In genomic region chr3:11601446-11602241, GRCh38 we compare ENCODE assay signal across 8 cellular contexts. TPM values are rescaled to one million over a fixed set of nuclear protein-coding genes. Genes with fewer than 3 reads are reported as not detected.
DNase-seq lines count a peak whose midpoint lies in the region; ATAC-seq, FAIRE-seq and TF ChIP-seq lines count a peak whose summit lies in the region.

No MANE protein-coding gene starts in this region.

- no peaks in the 10 kb centered on the region for H3K9me3 ChIP-seq in neural progenitor cell (ENCODE audit: low read depth)

- H3K4me3 ChIP-seq in coronary artery (peak overlapping the region; percentile 45), neural progenitor cell (no peak overlapping the region)

- no peak overlapping the region for H2AFZ ChIP-seq in neural progenitor cell (replicated peaks)

- no peaks in the 10 kb centered on the region for H3K27me3 ChIP-seq in neural progenitor cell

- peak; percentile 47; the same call in 1 of the 2 replicates for TF ChIP-seq POLR2A in GM12892 (IDR thresholded peaks at IDR 0.05; ENCODE audit: low read depth, low read length)

- no peak overlapping the region for H3K9ac ChIP-seq in neural progenitor cell

- H3K36me3 Mint-ChIP-seq in neural progenitor cell: peaks cover 48% of the 10 kb centered on the region

- FAIRE-seq in GM12892 (lab: Jason Lieb, UNC): peak; percentile 93

- peaks cover 21% of the 10 kb centered on the region for H3K9me3 Mint-ChIP-seq in neural progenitor cell

- peak overlapping the region; percentile 89 to 96 for H3K27ac ChIP-seq in coronary artery
- H3K27ac ChIP-seq in neural progenitor cell: peak overlapping the region; percentile 92

- peak overlapping the region; percentile 4 for H3K4me2 ChIP-seq in neural progenitor cell

- H4K20me1 ChIP-seq in neural progenitor cell (ENCODE audit: low read depth): peaks cover 67% of the 10 kb centered on the region

- H3K4me1 ChIP-seq in neural progenitor cell: peaks cover 54% of the 10 kb centered on the region

- H3K4me3 Mint-ChIP-seq in neural progenitor cell: peak overlapping the region; percentile 39

- H3K27me3 Mint-ChIP-seq in neural progenitor cell (ENCODE audit: insufficient read depth, low read depth): no peaks in the 10 kb centered on the region

- peaks cover 21% of the 10 kb centered on the region for H3F3A ChIP-seq in neural progenitor cell (ENCODE audit: low read depth)

- DNase-seq in GM12892 (ENCODE audit: insufficient read length) (peak; percentile 53), LHCN-M2 (ENCODE audit: low read depth) (peak; percentile 55), coronary artery (ENCODE audit: low spot score) (peak; percentile 91), neural progenitor cell (ENCODE audit: low spot score) (no peak), hepatic stellate cell (ENCODE audit: low spot score) (no peak), NCI-H510A treated with DMSO at 0.1 percent for 48 hours (lab: John Stamatoyannopoulos, UW) (no peak), NCI-H1417 treated with DMSO at 0.1 percent for 48 hours (lab: John Stamatoyannopoulos, UW) (no peak)

- peaks cover 64% of the 10 kb centered on the region for H3K4me1 Mint-ChIP-seq in neural progenitor cell

- peaks cover 89% of the 10 kb centered on the region for H3K79me2 ChIP-seq in neural progenitor cell (ENCODE audit: low read depth)

- H3K36me3 ChIP-seq in neural progenitor cell: no peaks in the 10 kb centered on the region

- peak; percentile 94 for ATAC-seq in GM21737 (IDR thresholded peaks at IDR 0.05; ENCODE audit: unreplicated experiment)

- TF ChIP-seq CTCF in coronary artery (IDR thresholded peaks at IDR 0.05) (no peak), neural progenitor cell (IDR thresholded peaks at IDR 0.05) (no peak)

- H3K27ac Mint-ChIP-seq in neural progenitor cell: peak overlapping the region; percentile 61

RNA-seq across cellular contexts. Expression of gene VGLL4, which starts 42.1 kb away (rescaled TPM):
- 36.5 TPM for polyA plus RNA-seq in GM12892 (2012; ENCODE audit: missing spikeins)
- total RNA-seq in LHCN-M2 (2014; rRNA removed) (65.8 and 66.5 TPM in 2 replicates), neural progenitor cell (ENCODE audit: low replicate concordance) (82.6 and 111 TPM in 2 replicates)
- polyA plus RNA-seq in LHCN-M2 (2012): 20.0 TPM

Comparison
In these comparisons a context has a peak if more than half of its experiments do, and no peak if none do; other contexts are left out.
1. DNase-seq: peak in GM12892 (single experiment), LHCN-M2 (single experiment) and coronary artery (single experiment); none in neural progenitor cell (single experiment), hepatic stellate cell (single experiment), NCI-H510A treated with DMSO at 0.1 percent for 48 hours (single experiment) and NCI-H1417 treated with DMSO at 0.1 percent for 48 hours (single experiment).